Comparison of ENCODE assay signal across 1 cellular context in the genomic region with DNA sequence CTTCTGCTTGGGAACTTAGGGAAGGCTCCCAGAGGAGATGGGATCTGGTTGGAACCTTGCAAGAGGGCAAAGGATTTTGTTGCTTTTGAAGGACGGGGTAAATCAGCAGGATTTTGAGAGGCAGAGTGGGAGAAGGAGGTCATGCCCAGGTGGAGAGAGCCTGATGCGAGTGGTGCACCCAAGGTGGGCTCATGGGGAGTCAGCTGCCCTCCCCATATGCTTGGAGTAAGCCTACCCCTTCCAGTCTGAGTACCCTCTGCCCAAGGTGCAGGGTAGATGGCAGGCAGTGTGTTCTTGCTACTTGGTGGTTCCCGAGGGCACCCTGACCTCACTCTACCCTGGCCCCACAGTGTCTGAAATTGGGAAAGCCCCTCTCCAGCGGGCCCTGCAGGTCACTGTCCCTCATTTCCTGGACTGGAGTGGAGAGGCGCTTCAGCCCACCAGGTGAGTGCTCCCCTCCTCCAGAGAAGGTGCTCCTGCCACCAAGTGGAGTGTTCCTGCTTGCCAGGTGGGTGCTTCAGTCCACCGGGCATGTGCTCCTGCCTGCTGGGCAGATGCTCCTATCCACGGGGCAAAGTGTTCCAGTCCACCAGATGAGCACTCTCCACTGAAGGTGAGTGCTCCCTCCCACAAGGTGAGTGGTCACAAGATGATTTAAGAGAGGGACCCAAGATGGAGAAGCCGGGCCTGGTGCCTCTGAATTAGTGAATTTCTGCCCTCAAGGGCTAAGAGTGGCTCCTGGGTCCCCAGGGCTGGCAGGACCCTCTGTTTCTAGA.
TF ChIP-seq lines count a peak whose summit lies in the region.

No MANE protein-coding gene starts in this region.

TF ChIP-seq in HepG2, 621 proteins besides CTCF, POLR2A, EP300 and RAD21 (continued from another document and continues in another):
- TF ChIP-seq, protein P1, sequence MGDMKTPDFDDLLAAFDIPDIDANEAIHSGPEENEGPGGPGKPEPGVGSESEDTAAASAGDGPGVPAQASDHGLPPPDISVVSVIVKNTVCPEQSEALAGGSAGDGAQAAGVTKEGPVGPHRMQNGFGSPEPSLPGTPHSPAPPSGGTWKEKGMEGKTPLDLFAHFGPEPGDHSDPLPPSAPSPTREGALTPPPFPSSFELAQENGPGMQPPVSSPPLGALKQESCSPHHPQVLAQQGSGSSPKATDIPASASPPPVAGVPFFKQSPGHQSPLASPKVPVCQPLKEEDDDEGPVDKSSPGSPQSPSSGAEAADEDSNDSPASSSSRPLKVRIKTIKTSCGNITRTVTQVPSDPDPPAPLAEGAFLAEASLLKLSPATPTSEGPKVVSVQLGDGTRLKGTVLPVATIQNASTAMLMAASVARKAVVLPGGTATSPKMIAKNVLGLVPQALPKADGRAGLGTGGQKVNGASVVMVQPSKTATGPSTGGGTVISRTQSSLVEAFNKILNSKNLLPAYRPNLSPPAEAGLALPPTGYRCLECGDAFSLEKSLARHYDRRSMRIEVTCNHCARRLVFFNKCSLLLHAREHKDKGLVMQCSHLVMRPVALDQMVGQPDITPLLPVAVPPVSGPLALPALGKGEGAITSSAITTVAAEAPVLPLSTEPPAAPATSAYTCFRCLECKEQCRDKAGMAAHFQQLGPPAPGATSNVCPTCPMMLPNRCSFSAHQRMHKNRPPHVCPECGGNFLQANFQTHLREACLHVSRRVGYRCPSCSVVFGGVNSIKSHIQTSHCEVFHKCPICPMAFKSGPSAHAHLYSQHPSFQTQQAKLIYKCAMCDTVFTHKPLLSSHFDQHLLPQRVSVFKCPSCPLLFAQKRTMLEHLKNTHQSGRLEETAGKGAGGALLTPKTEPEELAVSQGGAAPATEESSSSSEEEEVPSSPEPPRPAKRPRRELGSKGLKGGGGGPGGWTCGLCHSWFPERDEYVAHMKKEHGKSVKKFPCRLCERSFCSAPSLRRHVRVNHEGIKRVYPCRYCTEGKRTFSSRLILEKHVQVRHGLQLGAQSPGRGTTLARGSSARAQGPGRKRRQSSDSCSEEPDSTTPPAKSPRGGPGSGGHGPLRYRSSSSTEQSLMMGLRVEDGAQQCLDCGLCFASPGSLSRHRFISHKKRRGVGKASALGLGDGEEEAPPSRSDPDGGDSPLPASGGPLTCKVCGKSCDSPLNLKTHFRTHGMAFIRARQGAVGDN (CRISPR knock-in tag; IDR thresholded peaks at IDR 0.05), result peak; percentile 69
- 0 out of 2 replicates have a peak, but pooled peaks have one; percentile 41 for TF ChIP-seq MEIS2 (CRISPR knock-in tag; IDR thresholded peaks at IDR 0.05)
- TF ChIP-seq, protein P2, sequence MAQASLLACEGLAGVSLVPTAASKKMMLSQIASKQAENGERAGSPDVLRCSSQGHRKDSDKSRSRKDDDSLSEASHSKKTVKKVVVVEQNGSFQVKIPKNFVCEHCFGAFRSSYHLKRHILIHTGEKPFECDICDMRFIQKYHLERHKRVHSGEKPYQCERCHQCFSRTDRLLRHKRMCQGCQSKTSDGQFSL (CRISPR knock-in tag; IDR thresholded peaks at IDR 0.05), result no peak
- no peak for TF ChIP-seq ZNF12 (CRISPR knock-in tag; IDR thresholded peaks at IDR 0.05)
- TF ChIP-seq ZIK1 (CRISPR knock-in tag; IDR thresholded peaks at IDR 0.05; ENCODE audit: borderline replicate concordance, low read depth), result 0 out of 2 replicates have a peak, but pooled peaks have one; percentile 44
- TF ChIP-seq ZNF83 (CRISPR knock-in tag; IDR thresholded peaks at IDR 0.05; ENCODE audit: borderline replicate concordance), result 0 out of 2 replicates have a peak, but pooled peaks have one; percentile 15
- TF ChIP-seq, protein P3, sequence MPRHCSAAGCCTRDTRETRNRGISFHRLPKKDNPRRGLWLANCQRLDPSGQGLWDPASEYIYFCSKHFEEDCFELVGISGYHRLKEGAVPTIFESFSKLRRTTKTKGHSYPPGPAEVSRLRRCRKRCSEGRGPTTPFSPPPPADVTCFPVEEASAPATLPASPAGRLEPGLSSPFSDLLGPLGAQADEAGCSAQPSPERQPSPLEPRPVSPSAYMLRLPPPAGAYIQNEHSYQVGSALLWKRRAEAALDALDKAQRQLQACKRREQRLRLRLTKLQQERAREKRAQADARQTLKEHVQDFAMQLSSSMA (CRISPR knock-in tag; IDR thresholded peaks at IDR 0.05), result peak; percentile 54; the same call in 1 of the 2 replicates
- TF ChIP-seq, protein P4, sequence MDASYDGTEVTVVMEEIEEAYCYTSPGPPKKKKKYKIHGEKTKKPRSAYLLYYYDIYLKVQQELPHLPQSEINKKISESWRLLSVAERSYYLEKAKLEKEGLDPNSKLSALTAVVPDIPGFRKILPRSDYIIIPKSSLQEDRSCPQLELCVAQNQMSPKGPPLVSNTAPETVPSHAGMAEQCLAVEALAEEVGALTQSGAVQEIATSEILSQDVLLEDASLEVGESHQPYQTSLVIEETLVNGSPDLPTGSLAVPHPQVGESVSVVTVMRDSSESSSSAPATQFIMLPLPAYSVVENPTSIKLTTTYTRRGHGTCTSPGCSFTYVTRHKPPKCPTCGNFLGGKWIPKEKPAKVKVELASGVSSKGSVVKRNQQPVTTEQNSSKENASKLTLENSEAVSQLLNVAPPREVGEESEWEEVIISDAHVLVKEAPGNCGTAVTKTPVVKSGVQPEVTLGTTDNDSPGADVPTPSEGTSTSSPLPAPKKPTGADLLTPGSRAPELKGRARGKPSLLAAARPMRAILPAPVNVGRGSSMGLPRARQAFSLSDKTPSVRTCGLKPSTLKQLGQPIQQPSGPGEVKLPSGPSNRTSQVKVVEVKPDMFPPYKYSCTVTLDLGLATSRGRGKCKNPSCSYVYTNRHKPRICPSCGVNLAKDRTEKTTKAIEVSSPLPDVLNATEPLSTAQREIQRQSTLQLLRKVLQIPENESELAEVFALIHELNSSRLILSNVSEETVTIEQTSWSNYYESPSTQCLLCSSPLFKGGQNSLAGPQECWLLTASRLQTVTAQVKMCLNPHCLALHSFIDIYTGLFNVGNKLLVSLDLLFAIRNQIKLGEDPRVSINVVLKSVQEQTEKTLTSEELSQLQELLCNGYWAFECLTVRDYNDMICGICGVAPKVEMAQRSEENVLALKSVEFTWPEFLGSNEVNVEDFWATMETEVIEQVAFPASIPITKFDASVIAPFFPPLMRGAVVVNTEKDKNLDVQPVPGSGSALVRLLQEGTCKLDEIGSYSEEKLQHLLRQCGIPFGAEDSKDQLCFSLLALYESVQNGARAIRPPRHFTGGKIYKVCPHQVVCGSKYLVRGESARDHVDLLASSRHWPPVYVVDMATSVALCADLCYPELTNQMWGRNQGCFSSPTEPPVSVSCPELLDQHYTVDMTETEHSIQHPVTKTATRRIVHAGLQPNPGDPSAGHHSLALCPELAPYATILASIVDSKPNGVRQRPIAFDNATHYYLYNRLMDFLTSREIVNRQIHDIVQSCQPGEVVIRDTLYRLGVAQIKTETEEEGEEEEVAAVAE (CRISPR knock-in tag; IDR thresholded peaks at IDR 0.05; ENCODE audit: borderline replicate concordance), result 0 out of 2 replicates have a peak, but pooled peaks have one; percentile 6
- TF ChIP-seq RBFOX2 (IDR thresholded peaks at IDR 0.05; ENCODE audit: low read depth, low read length), result peak; percentile 82
- no peak for TF ChIP-seq KAT8 (CRISPR knock-in tag; IDR thresholded peaks at IDR 0.05)
- 0 out of 2 replicates have a peak, but pooled peaks have one; percentile 36 for TF ChIP-seq SALL2 (CRISPR knock-in tag; IDR thresholded peaks at IDR 0.05)
- TF ChIP-seq SIX1 (CRISPR knock-in tag; IDR thresholded peaks at IDR 0.05; ENCODE audit: borderline replicate concordance), result no peak
- TF ChIP-seq, protein P5, sequence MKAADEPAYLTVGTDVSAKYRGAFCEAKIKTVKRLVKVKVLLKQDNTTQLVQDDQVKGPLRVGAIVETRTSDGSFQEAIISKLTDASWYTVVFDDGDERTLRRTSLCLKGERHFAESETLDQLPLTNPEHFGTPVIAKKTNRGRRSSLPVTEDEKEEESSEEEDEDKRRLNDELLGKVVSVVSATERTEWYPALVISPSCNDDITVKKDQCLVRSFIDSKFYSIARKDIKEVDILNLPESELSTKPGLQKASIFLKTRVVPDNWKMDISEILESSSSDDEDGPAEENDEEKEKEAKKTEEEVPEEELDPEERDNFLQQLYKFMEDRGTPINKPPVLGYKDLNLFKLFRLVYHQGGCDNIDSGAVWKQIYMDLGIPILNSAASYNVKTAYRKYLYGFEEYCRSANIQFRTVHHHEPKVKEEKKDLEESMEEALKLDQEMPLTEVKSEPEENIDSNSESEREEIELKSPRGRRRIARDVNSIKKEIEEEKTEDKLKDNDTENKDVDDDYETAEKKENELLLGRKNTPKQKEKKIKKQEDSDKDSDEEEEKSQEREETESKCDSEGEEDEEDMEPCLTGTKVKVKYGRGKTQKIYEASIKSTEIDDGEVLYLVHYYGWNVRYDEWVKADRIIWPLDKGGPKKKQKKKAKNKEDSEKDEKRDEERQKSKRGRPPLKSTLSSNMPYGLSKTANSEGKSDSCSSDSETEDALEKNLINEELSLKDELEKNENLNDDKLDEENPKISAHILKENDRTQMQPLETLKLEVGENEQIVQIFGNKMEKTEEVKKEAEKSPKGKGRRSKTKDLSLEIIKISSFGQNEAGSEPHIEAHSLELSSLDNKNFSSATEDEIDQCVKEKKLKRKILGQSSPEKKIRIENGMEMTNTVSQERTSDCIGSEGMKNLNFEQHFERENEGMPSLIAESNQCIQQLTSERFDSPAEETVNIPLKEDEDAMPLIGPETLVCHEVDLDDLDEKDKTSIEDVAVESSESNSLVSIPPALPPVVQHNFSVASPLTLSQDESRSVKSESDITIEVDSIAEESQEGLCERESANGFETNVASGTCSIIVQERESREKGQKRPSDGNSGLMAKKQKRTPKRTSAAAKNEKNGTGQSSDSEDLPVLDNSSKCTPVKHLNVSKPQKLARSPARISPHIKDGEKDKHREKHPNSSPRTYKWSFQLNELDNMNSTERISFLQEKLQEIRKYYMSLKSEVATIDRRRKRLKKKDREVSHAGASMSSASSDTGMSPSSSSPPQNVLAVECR (CRISPR knock-in tag; IDR thresholded peaks at IDR 0.05; ENCODE audit: borderline replicate concordance), result no peak
- no peak for TF ChIP-seq SRF (IDR thresholded peaks at IDR 0.05; ENCODE audit: low read depth, low read length)
- peak; percentile 75 for TF ChIP-seq RBM22 (optimal IDR thresholded peaks at IDR 0.05; ENCODE audit: low read length)
- TF ChIP-seq, protein P6, sequence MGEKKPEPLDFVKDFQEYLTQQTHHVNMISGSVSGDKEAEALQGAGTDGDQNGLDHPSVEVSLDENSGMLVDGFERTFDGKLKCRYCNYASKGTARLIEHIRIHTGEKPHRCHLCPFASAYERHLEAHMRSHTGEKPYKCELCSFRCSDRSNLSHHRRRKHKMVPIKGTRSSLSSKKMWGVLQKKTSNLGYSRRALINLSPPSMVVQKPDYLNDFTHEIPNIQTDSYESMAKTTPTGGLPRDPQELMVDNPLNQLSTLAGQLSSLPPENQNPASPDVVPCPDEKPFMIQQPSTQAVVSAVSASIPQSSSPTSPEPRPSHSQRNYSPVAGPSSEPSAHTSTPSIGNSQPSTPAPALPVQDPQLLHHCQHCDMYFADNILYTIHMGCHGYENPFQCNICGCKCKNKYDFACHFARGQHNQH (CRISPR knock-in tag; IDR thresholded peaks at IDR 0.05), result no peak
- TF ChIP-seq NKX3-1 (CRISPR knock-in tag; IDR thresholded peaks at IDR 0.05), result peak; percentile 44; the same call in 1 of the 2 replicates
- TF ChIP-seq, protein P7, sequence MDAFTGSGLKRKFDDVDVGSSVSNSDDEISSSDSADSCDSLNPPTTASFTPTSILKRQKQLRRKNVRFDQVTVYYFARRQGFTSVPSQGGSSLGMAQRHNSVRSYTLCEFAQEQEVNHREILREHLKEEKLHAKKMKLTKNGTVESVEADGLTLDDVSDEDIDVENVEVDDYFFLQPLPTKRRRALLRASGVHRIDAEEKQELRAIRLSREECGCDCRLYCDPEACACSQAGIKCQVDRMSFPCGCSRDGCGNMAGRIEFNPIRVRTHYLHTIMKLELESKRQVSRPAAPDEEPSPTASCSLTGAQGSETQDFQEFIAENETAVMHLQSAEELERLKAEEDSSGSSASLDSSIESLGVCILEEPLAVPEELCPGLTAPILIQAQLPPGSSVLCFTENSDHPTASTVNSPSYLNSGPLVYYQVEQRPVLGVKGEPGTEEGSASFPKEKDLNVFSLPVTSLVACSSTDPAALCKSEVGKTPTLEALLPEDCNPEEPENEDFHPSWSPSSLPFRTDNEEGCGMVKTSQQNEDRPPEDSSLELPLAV (CRISPR knock-in tag; conservative IDR thresholded peaks at IDR 0.05; ENCODE audit: low read depth), result no peak
- TF ChIP-seq ZNF441 (CRISPR knock-in tag; IDR thresholded peaks at IDR 0.05; ENCODE audit: borderline replicate concordance), result 0 out of 2 replicates have a peak, but pooled peaks have one; percentile 37
- no peak for TF ChIP-seq ZNF136 (CRISPR knock-in tag; IDR thresholded peaks at IDR 0.05; ENCODE audit: low read depth)
- TF ChIP-seq, protein P8, sequence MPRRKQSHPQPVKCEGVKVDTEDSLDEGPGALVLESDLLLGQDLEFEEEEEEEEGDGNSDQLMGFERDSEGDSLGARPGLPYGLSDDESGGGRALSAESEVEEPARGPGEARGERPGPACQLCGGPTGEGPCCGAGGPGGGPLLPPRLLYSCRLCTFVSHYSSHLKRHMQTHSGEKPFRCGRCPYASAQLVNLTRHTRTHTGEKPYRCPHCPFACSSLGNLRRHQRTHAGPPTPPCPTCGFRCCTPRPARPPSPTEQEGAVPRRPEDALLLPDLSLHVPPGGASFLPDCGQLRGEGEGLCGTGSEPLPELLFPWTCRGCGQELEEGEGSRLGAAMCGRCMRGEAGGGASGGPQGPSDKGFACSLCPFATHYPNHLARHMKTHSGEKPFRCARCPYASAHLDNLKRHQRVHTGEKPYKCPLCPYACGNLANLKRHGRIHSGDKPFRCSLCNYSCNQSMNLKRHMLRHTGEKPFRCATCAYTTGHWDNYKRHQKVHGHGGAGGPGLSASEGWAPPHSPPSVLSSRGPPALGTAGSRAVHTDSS (CRISPR knock-in tag; conservative IDR thresholded peaks at IDR 0.05), result 0 out of 2 replicates have a peak, but pooled peaks have one; percentile 57
- TF ChIP-seq ZFP37 (CRISPR knock-in tag; IDR thresholded peaks at IDR 0.05; ENCODE audit: borderline replicate concordance), result peak; percentile 63; the same call in 1 of the 2 replicates
- TF ChIP-seq ZFP62 (CRISPR knock-in tag; IDR thresholded peaks at IDR 0.05), result 0 out of 2 replicates have a peak, but pooled peaks have one; percentile 57
- peak; percentile 14; the same call in 1 of the 2 replicates for TF ChIP-seq MED1 (CRISPR knock-in tag; IDR thresholded peaks at IDR 0.05)
- no peak for TF ChIP-seq ELF4 (CRISPR knock-in tag; IDR thresholded peaks at IDR 0.05; ENCODE audit: borderline replicate concordance)
- TF ChIP-seq PRMT3 (CRISPR knock-in tag; IDR thresholded peaks at IDR 0.05; ENCODE audit: borderline replicate concordance, low read depth), result no peak
- no peak for TF ChIP-seq NCOR1 (IDR thresholded peaks at IDR 0.05; ENCODE audit: borderline replicate concordance, low read length)
- peak; percentile 27; the same call in 1 of the 2 replicates for TF ChIP-seq ZZZ3 (CRISPR knock-in tag; IDR thresholded peaks at IDR 0.05; ENCODE audit: borderline replicate concordance)
- TF ChIP-seq ZC3H4 (CRISPR knock-in tag; IDR thresholded peaks at IDR 0.05; ENCODE audit: borderline replicate concordance), result peak; percentile 9; the same call in 1 of the 2 replicates
- TF ChIP-seq, protein P9, sequence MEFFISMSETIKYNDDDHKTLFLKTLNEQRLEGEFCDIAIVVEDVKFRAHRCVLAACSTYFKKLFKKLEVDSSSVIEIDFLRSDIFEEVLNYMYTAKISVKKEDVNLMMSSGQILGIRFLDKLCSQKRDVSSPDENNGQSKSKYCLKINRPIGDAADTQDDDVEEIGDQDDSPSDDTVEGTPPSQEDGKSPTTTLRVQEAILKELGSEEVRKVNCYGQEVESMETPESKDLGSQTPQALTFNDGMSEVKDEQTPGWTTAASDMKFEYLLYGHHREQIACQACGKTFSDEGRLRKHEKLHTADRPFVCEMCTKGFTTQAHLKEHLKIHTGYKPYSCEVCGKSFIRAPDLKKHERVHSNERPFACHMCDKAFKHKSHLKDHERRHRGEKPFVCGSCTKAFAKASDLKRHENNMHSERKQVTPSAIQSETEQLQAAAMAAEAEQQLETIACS (CRISPR knock-in tag; IDR thresholded peaks at IDR 0.05), result no peak
